In genomic region chr15:67920524-67921240, GRCh38 we compare ENCODE assay signal across 1 cellular context.
A peak's percentile ranks its signal among the peaks of the same experiment; 100 is the strongest.
TF ChIP-seq lines count a peak whose summit lies in the region.

No MANE protein-coding gene starts in this region.

TF ChIP-seq in K562, 482 proteins besides CTCF, POLR2A, EP300 and RAD21 (continued from another document and continues in another):
- TF ChIP-seq CUX1 (CRISPR knock-in tag; IDR thresholded peaks at IDR 0.05) (no peak), HMBOX1 (IDR thresholded peaks at IDR 0.05) (peak; percentile 60), GTF2A2 (tag; IDR thresholded peaks at IDR 0.05) (peak; percentile 70), MYC (IDR thresholded peaks at IDR 0.05; ENCODE audit: low read depth, low read length) (no peak), MYC (CRISPR knock-in tag; IDR thresholded peaks at IDR 0.05; ENCODE audit: borderline replicate concordance, low read depth) (peak; percentile 54; the same call in 1 of the 2 replicates), ADNP (tag; IDR thresholded peaks at IDR 0.05) (no peak), KHSRP (IDR thresholded peaks at IDR 0.05) (no peak), MECOM (CRISPR knock-in tag; IDR thresholded peaks at IDR 0.05) (peak; percentile 88), ZNF609 (CRISPR knock-in tag; IDR thresholded peaks at IDR 0.05; ENCODE audit: borderline replicate concordance) (no peak), ZNF740 (CRISPR knock-in tag; IDR thresholded peaks at IDR 0.05) (no peak), ZNF740 (tag; IDR thresholded peaks at IDR 0.05) (peak in 1 of 2 experiments; percentile 82; a peak in 2 of 4 replicates), ZNF197 (CRISPR knock-in tag; IDR thresholded peaks at IDR 0.05; ENCODE audit: low read depth) (0 out of 2 replicates have a peak, but pooled peaks have one; percentile 61), SNAPC5 (CRISPR knock-in tag; IDR thresholded peaks at IDR 0.05) (0 out of 2 replicates have a peak, but pooled peaks have one; percentile 27), DMBX1 (CRISPR knock-in tag; IDR thresholded peaks at IDR 0.05; ENCODE audit: borderline replicate concordance) (peak; percentile 93), ZNF644 (tag; IDR thresholded peaks at IDR 0.05; ENCODE audit: low read depth) (peak; percentile 94), NR2C2 (CRISPR knock-in tag; IDR thresholded peaks at IDR 0.05) (no peak), NR2C2 (tag; IDR thresholded peaks at IDR 0.05) (no peak), MEF2A (IDR thresholded peaks at IDR 0.05; ENCODE audit: control insufficient read depth, low read depth, low read length) (no peak), ZHX1 (conservative IDR thresholded peaks at IDR 0.05; ENCODE audit: low read length) (no peak), MEF2D (tag; conservative IDR thresholded peaks at IDR 0.05; ENCODE audit: low read depth) (peak; percentile 85), PBX2 (CRISPR knock-in tag; IDR thresholded peaks at IDR 0.05; ENCODE audit: low read depth) (no peak), PBX2 (tag; conservative IDR thresholded peaks at IDR 0.05; ENCODE audit: low read depth) (peak; percentile 56), ZNF695 (CRISPR knock-in tag; IDR thresholded peaks at IDR 0.05) (no peak), NFE2L1 (tag; IDR thresholded peaks at IDR 0.05; ENCODE audit: borderline replicate concordance, low read depth) (peak; percentile 51), ZNF780A (CRISPR knock-in tag; IDR thresholded peaks at IDR 0.05) (no peak), ZNF311 (CRISPR knock-in tag; IDR thresholded peaks at IDR 0.05) (peak; percentile 39; the same call in 1 of the 2 replicates), TCF15 (CRISPR knock-in tag; IDR thresholded peaks at IDR 0.05) (peak; percentile 84; the same call in 1 of the 2 replicates), ZNF76 (CRISPR knock-in tag; IDR thresholded peaks at IDR 0.05; ENCODE audit: borderline replicate concordance) (peak; percentile 90), HDAC8 (tag; IDR thresholded peaks at IDR 0.05) (peak; percentile 62; the same call in 1 of the 2 replicates), CBFA2T3 (IDR thresholded peaks at IDR 0.05) (peak; percentile 59), CBX8 (IDR thresholded peaks at IDR 0.05; ENCODE audit: borderline replicate concordance, extremely low read depth, low read depth, low read length, poor library complexity, severe bottlenecking) (no peak), ZNF239 (CRISPR knock-in tag; IDR thresholded peaks at IDR 0.05) (peak; percentile 85), HIVEP1 (CRISPR knock-in tag; IDR thresholded peaks at IDR 0.05) (peak; percentile 89), ARID1B (IDR thresholded peaks at IDR 0.05) (peak; percentile 47), KLF6 (CRISPR knock-in tag; IDR thresholded peaks at IDR 0.05; ENCODE audit: borderline replicate concordance) (peak; percentile 91), ZNF511 (CRISPR knock-in tag; IDR thresholded peaks at IDR 0.05) (no peak), BACH1 (tag; IDR thresholded peaks at IDR 0.05) (peak; percentile 69; the same call in 1 of the 2 replicates), SMAD4 (CRISPR knock-in tag; conservative IDR thresholded peaks at IDR 0.05) (peak; percentile 91), PHTF2 (CRISPR knock-in tag; IDR thresholded peaks at IDR 0.05) (0 out of 2 replicates have a peak, but pooled peaks have one; percentile 36)
